Comparison of ENCODE assay signal across 1 cellular context in the genomic region with DNA sequence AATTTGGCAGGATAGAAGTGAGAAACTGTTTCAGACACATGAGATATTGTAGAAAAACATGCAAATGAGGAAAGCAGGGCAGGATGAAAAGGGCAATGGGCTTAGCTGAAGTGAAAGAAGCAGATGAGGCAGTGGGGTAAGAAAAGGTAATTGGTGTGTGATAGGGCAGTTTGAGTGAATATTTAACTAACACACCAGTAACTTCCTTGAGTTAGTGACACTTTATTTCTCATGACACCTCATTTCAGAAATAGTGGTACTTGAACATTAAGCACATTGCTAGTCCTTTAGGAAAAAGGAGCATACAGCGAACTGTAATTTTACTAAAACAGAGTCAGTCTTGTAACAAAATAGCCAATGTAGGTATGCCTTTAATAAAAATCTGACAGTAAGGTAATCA.
TF ChIP-seq lines count a peak whose summit lies in the region.

No MANE protein-coding gene starts in this region.

TF ChIP-seq in WTC11, 78 proteins besides CTCF, POLR2A, EP300 and RAD21 (continued from another document):
- no peak for TF ChIP-seq ESRRA (CRISPR knock-in tag; IDR thresholded peaks at IDR 0.05; ENCODE audit: borderline replicate concordance)
- TF ChIP-seq, protein P1, sequence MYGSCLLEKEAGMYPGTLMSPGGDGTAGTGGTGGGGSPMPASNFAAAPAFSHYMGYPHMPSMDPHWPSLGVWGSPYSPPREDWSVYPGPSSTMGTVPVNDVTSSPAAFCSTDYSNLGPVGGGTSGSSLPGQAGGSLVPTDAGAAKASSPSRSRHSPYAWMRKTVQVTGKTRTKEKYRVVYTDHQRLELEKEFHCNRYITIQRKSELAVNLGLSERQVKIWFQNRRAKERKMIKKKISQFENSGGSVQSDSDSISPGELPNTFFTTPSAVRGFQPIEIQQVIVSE (CRISPR knock-in tag; IDR thresholded peaks at IDR 0.05; ENCODE audit: borderline replicate concordance) = no peak
- TF ChIP-seq RORB (CRISPR knock-in tag; IDR thresholded peaks at IDR 0.05) = no peak
- TF ChIP-seq ZNF317 (CRISPR knock-in tag; IDR thresholded peaks at IDR 0.05; ENCODE audit: borderline replicate concordance, low read depth) = no peak
- TF ChIP-seq, protein P2, sequence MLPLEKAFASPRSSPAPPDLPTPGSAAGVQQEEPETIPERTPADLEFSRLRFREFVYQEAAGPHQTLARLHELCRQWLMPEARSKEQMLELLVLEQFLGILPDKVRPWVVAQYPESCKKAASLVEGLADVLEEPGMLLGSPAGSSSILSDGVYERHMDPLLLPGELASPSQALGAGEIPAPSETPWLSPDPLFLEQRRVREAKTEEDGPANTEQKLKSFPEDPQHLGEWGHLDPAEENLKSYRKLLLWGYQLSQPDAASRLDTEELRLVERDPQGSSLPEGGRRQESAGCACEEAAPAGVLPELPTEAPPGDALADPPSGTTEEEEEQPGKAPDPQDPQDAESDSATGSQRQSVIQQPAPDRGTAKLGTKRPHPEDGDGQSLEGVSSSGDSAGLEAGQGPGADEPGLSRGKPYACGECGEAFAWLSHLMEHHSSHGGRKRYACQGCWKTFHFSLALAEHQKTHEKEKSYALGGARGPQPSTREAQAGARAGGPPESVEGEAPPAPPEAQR (CRISPR knock-in tag; IDR thresholded peaks at IDR 0.05) = no peak
- TF ChIP-seq, protein P3, sequence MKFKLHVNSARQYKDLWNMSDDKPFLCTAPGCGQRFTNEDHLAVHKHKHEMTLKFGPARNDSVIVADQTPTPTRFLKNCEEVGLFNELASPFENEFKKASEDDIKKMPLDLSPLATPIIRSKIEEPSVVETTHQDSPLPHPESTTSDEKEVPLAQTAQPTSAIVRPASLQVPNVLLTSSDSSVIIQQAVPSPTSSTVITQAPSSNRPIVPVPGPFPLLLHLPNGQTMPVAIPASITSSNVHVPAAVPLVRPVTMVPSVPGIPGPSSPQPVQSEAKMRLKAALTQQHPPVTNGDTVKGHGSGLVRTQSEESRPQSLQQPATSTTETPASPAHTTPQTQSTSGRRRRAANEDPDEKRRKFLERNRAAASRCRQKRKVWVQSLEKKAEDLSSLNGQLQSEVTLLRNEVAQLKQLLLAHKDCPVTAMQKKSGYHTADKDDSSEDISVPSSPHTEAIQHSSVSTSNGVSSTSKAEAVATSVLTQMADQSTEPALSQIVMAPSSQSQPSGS (CRISPR knock-in tag; IDR thresholded peaks at IDR 0.05; ENCODE audit: borderline replicate concordance, low read depth) = no peak
- TF ChIP-seq, protein P4, sequence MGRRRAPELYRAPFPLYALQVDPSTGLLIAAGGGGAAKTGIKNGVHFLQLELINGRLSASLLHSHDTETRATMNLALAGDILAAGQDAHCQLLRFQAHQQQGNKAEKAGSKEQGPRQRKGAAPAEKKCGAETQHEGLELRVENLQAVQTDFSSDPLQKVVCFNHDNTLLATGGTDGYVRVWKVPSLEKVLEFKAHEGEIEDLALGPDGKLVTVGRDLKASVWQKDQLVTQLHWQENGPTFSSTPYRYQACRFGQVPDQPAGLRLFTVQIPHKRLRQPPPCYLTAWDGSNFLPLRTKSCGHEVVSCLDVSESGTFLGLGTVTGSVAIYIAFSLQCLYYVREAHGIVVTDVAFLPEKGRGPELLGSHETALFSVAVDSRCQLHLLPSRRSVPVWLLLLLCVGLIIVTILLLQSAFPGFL (CRISPR knock-in tag; IDR thresholded peaks at IDR 0.05; ENCODE audit: borderline replicate concordance) = no peak
- TF ChIP-seq FOXJ3 (CRISPR knock-in tag; IDR thresholded peaks at IDR 0.05; ENCODE audit: borderline replicate concordance) = no peak
- TF ChIP-seq, protein P5, sequence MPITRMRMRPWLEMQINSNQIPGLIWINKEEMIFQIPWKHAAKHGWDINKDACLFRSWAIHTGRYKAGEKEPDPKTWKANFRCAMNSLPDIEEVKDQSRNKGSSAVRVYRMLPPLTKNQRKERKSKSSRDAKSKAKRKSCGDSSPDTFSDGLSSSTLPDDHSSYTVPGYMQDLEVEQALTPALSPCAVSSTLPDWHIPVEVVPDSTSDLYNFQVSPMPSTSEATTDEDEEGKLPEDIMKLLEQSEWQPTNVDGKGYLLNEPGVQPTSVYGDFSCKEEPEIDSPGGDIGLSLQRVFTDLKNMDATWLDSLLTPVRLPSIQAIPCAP (CRISPR knock-in tag; IDR thresholded peaks at IDR 0.05) = no peak
- TF ChIP-seq MXD4 (CRISPR knock-in tag; IDR thresholded peaks at IDR 0.05; ENCODE audit: borderline replicate concordance) = no peak
- TF ChIP-seq ETV6 (CRISPR knock-in tag; IDR thresholded peaks at IDR 0.05) = no peak
- no peak for TF ChIP-seq ELF4 (CRISPR knock-in tag; IDR thresholded peaks at IDR 0.05; ENCODE audit: low read depth)
